In genomic region chr16:20897253-20897896, GRCh38 we compare ENCODE assay signal across 9 cellular contexts. TPM values are rescaled to one million over a fixed set of nuclear protein-coding genes. Genes with fewer than 3 reads are reported as not detected.
DNase-seq lines count a peak whose midpoint lies in the region; ATAC-seq and TF ChIP-seq lines count a peak whose summit lies in the region.
"Had no signal": no experiment of that assay in that cellular context is flagged by ENCODE, and none has a peak within 500 bp of the region (broad histone marks: within the 10 kb centered on the region; RNA-seq: fewer than 3 reads in every experiment).

No MANE protein-coding gene starts in this region.

- DNase-seq in CD8-positive, alpha-beta memory T cell, result no peak
- DNase-seq in PC-3 (peak; percentile 20), NCI-H128 (lab: John Stamatoyannopoulos, UW; ENCODE audit: unreplicated experiment) (no peak), COLO668 (lab: John Stamatoyannopoulos, UW; ENCODE audit: unreplicated experiment) (no peak)
- DNase-seq in activated naive CD4-positive, alpha-beta T cell treated with anti-CD3 and anti-CD28 coated beads, Interleukin-2, amount 50 U/mL, for 16 hours, result no peak
- DNase-seq: NK-92 treated with Interleukin-12 subunit alpha and Interleukin-12 subunit beta, amount 100 ng/mL, for 24 hours had no signal

- peaks cover 0 to 37% (median 14%) of the 10 kb centered on the region in 3 donors for H3K36me3 Mint-ChIP-seq in CD8-positive, alpha-beta memory T cell

- H3K9me2 ChIP-seq in PC-3 (replicated peaks; ENCODE audit: low read length), result no peaks in the 10 kb centered on the region

- no peak overlapping the region for H3K27ac ChIP-seq in CD8-positive, alpha-beta memory T cell (ENCODE audit: low read depth, low read length)
- H3K27ac ChIP-seq in PC-3 (ENCODE audit: low read length), result no peak overlapping the region
- peak overlapping the region; percentile 32 to 61 for H3K27ac ChIP-seq in esophagus (ENCODE audit: low read depth in 2 of 2, low read length in 1 of 2)
- peak overlapping the region; percentile 8 for H3K27ac ChIP-seq in parathyroid adenoma

- H4K20me1 ChIP-seq in PC-3 (ENCODE audit: low read length), result peaks cover 15% of the 10 kb centered on the region; the same call in 1 of the 2 replicates

- H2AFZ ChIP-seq in PC-3 (ENCODE audit: low read length), result no peak overlapping the region
- H2AFZ ChIP-seq in parathyroid adenoma, result no peak overlapping the region

- intact Hi-C loops in PC-3 (cut with micrococcal nuclease), result no loop called here

- H3K4me1 ChIP-seq in CD8-positive, alpha-beta memory T cell (ENCODE audit: insufficient read depth, low read length), result peaks cover 20% of the 10 kb centered on the region
- H3K4me1 ChIP-seq in PC-3 (ENCODE audit: insufficient read depth, low read length) (peaks cover 35% of the 10 kb centered on the region), esophagus (ENCODE audit: control insufficient read depth in 2 of 2, insufficient read depth in 2 of 2, low read length in 1 of 2) (peaks cover 0 to 4% of the 10 kb centered on the region in 2 donors), parathyroid adenoma (peaks cover 17% of the 10 kb centered on the region)

- H3K9me3 Mint-ChIP-seq in CD8-positive, alpha-beta memory T cell, result no peaks in the 10 kb centered on the region

- POLR2A ChIA-PET in CD8-positive, alpha-beta memory T cell (lab: Charles Lee), result interaction anchor here (0.7 kb wide), 1 partner anchor 165 kb away, joined by 3 read pairs; no protein-coding TSS in a partner anchor
- POLR2A ChIA-PET in PC-3 (lab: Charles Lee; ENCODE audit: unreplicated experiment), result no interaction called here

- no peak for ATAC-seq in PC-3
- no peak for ATAC-seq in HG02973 (IDR thresholded peaks at IDR 0.05; ENCODE audit: unreplicated experiment)

- no peaks in the 10 kb centered on the region for H3K36me3 ChIP-seq in CD8-positive, alpha-beta memory T cell (ENCODE audit: insufficient read depth, low read length)
- H3K36me3 ChIP-seq in PC-3 (ENCODE audit: low read depth, low read length) (peaks cover 22% of the 10 kb centered on the region), esophagus (ENCODE audit: control insufficient read depth in 2 of 2, insufficient read depth in 2 of 2, low read length in 1 of 2) (no peaks in the 10 kb centered on the region), parathyroid adenoma (ENCODE audit: control insufficient read depth, insufficient read depth, low read length) (no peaks in the 10 kb centered on the region)

- H3F3A ChIP-seq in PC-3 (ENCODE audit: low read length, unreplicated experiment), result no peaks in the 10 kb centered on the region

- TF ChIP-seq CTCF in PC-3 (conservative IDR thresholded peaks at IDR 0.05; ENCODE audit: low read depth, low read length) (no peak), parathyroid adenoma (IDR thresholded peaks at IDR 0.05) (no peak)

- no peak overlapping the region for H3K4me3 ChIP-seq in CD8-positive, alpha-beta memory T cell (ENCODE audit: low read length)
- H3K4me3 ChIP-seq in PC-3 (ENCODE audit: low read length) (peak overlapping the region; percentile 96; the same call in 1 of the 2 replicates), esophagus (ENCODE audit: low read depth in 1 of 2, low read length in 2 of 2) (peak overlapping the region; percentile 8 to 55), parathyroid adenoma (ENCODE audit: low read depth, low read length) (no peak overlapping the region)

- CTCF ChIA-PET in CD8-positive, alpha-beta memory T cell (lab: Charles Lee), result interaction anchor here (1.1 to 3.3 kb wide), 2 partner anchors 17 to 23 kb away, joined by 3 to 15 read pairs; no protein-coding TSS in a partner anchor
- CTCF ChIA-PET in PC-3 (lab: Charles Lee), result no interaction called here

- H3K9me3 ChIP-seq in CD8-positive, alpha-beta memory T cell (ENCODE audit: low read length), result no peaks in the 10 kb centered on the region
- no peaks in the 10 kb centered on the region for H3K9me3 ChIP-seq in PC-3 (ENCODE audit: low read length)
- no peaks in the 10 kb centered on the region for H3K9me3 ChIP-seq in esophagus (ENCODE audit: control insufficient read depth in 2 of 2, insufficient read depth in 1 of 2, low read depth in 1 of 2, low read length in 1 of 2)
- H3K9me3 ChIP-seq in parathyroid adenoma (ENCODE audit: control insufficient read depth, low read length), result no peaks in the 10 kb centered on the region

- peaks cover 38 to 52% (median 48%) of the 10 kb centered on the region in 3 donors for H3K4me1 Mint-ChIP-seq in CD8-positive, alpha-beta memory T cell

- H3K9ac ChIP-seq in PC-3 (ENCODE audit: low read length) (no peak overlapping the region), parathyroid adenoma (no peak overlapping the region)

- WGBS in esophagus, 2 donors, result 72 to 78% methylated on average over 4 of the region's 4 CpGs

- H3K27ac Mint-ChIP-seq in CD8-positive, alpha-beta memory T cell, result peak overlapping the region in 6 of 8 donors; percentile 50 to 99 (median 70)

- H3K4me3 Mint-ChIP-seq in CD8-positive, alpha-beta memory T cell, result peak overlapping the region in 3 of 7 donors; percentile 33 to 91 (median 38)

- peaks cover 96% of the 10 kb centered on the region for H3K79me2 ChIP-seq in PC-3 (ENCODE audit: low read length)
- peaks cover 25% of the 10 kb centered on the region for H3K79me2 ChIP-seq in parathyroid adenoma

- no TSS peak for BruUV-seq in PC-3 (replicated peaks; lab: Mats Ljungman, UMichigan)

- H3K27me3 Mint-ChIP-seq in CD8-positive, alpha-beta memory T cell, result peaks cover 0 to 4% of the 10 kb centered on the region in 2 donors

- H3K4me2 ChIP-seq in PC-3 (ENCODE audit: low read length) (peak overlapping the region; percentile 95), parathyroid adenoma (ENCODE audit: low read length) (peak overlapping the region; percentile 9)

- no peaks in the 10 kb centered on the region for H3K27me3 ChIP-seq in CD8-positive, alpha-beta memory T cell (ENCODE audit: insufficient read depth, low read length, poor library complexity, severe bottlenecking)
- H3K27me3 ChIP-seq in PC-3 (ENCODE audit: low read length) (no peaks in the 10 kb centered on the region), esophagus (ENCODE audit: control insufficient read depth in 1 of 2, insufficient read depth in 2 of 2, low read length in 2 of 2) (no peaks in the 10 kb centered on the region), parathyroid adenoma (ENCODE audit: control insufficient read depth, insufficient read depth, low read length) (no peaks in the 10 kb centered on the region)

RNA-seq across cellular contexts. Expression of gene DCUN1D3, which starts 2.8 kb away (rescaled TPM):
- total RNA-seq in CD8-positive, alpha-beta memory T cell, result 10 to 100 TPM; 12.7 to 13.2 TPM
- 1.4 TPM for polyA plus RNA-seq in CD8-positive, alpha-beta memory T cell
- total RNA-seq in PC-3 (2014; rRNA removed), result 8.5 and 10.5 TPM in 2 replicates
- 1 to 10 TPM; 3.2 to 6.5 TPM for polyA plus RNA-seq in esophagus

RNA-seq across cellular contexts. Expression of gene LYRM1, which starts 3.2 kb away (rescaled TPM):
- total RNA-seq in CD8-positive, alpha-beta memory T cell, result 10 to 100 TPM; 33.9 to 35.1 TPM
- 39.9 TPM for polyA plus RNA-seq in CD8-positive, alpha-beta memory T cell
- total RNA-seq in PC-3 (2014; rRNA removed), result 21.9 and 35.1 TPM in 2 replicates
- polyA plus RNA-seq in esophagus, result 10 to 100 TPM; 15.8 to 15.9 TPM

Comparison
In these comparisons a context has a peak if more than half of its experiments do, and no peak if none do; other contexts are left out.
1. H3K27ac ChIP-seq: peak in esophagus (2 of 2) and parathyroid adenoma (single experiment); none in CD8-positive, alpha-beta memory T cell (single experiment) and PC-3 (single experiment).
2. H3K4me3 ChIP-seq: peak in PC-3 (single experiment) and esophagus (2 of 2); none in CD8-positive, alpha-beta memory T cell (single experiment) and parathyroid adenoma (single experiment).